Comparison of ENCODE assay signal across 14 cellular contexts in genomic region chr11:112795896-112796686, GRCh38.
DNase-seq lines count a peak whose midpoint lies in the region; ATAC-seq and TF ChIP-seq lines count a peak whose summit lies in the region.
"Had no signal": no experiment of that assay in that cellular context is flagged by ENCODE, and none has a peak within 500 bp of the region (broad histone marks: within the 10 kb centered on the region; RNA-seq: fewer than 3 reads in every experiment).

No MANE protein-coding gene starts in this region.

- H3K27ac ChIP-seq in muscle layer of colon (ENCODE audit: low read depth, low read length), result peak overlapping the region; percentile 27
- H3K27ac ChIP-seq in transverse colon, result peak overlapping the region; percentile 1 to 58 (median 25)
- H3K27ac ChIP-seq: A549 had no signal

- H3K36me3 ChIP-seq in muscle layer of colon (ENCODE audit: insufficient read depth, low read length), result no peaks in the 10 kb centered on the region
- H3K36me3 ChIP-seq in transverse colon, result no peaks in the 10 kb centered on the region
- H3K36me3 ChIP-seq: tibial artery had no signal

- H3K4me1 ChIP-seq in muscle layer of colon (ENCODE audit: insufficient read depth, low read length), result peaks cover 47% of the 10 kb centered on the region
- peaks cover 0 to 15% (median 5%) of the 10 kb centered on the region in 4 donors for H3K4me1 ChIP-seq in transverse colon
- H3K4me1 ChIP-seq: A549, Caco-2 had no signal

- no peak for TF ChIP-seq EP300 in transverse colon (IDR thresholded peaks at IDR 0.05; ENCODE audit: low read depth)

- H3K27me3 ChIP-seq in muscle layer of colon (ENCODE audit: control insufficient read depth in 1 of 2, insufficient read depth in 2 of 2, low read length in 2 of 2) (no peaks in the 10 kb centered on the region), transverse colon (no peaks in the 10 kb centered on the region)

- in situ Hi-C loops in transverse colon (cut with MboI; ENCODE audit: low pct_ligation_motif_present in 1 of 4, low pct_unique_long_range_greater_than_20kb in 1 of 4, low sequenced_read_pairs in 3 of 4), result no loop called here

- DNase-seq in NCI-H2227 (lab: John Stamatoyannopoulos, UW; ENCODE audit: unreplicated experiment), result peak; percentile 5
- DNase-seq in NCI-H2227 treated with DMSO at 0.1 percent for 48 hours (lab: John Stamatoyannopoulos, UW), result no peak
- peak; percentile 68 for DNase-seq in epithelial cell of proximal tubule (ENCODE audit: low read depth)
- no peak for DNase-seq in transverse colon
- no peak for DNase-seq in DMS 273 (lab: John Stamatoyannopoulos, UW; ENCODE audit: unreplicated experiment)
- DNase-seq: activated T-cell treated with anti-CD3 and anti-CD28 coated beads, Interleukin-2, amount 50 U/mL, for 1 hour; amniotic stem cell had no signal

- TF ChIP-seq POLR2A in transverse colon (IDR thresholded peaks at IDR 0.05), result no peak

- H3K9me3 ChIP-seq in muscle layer of colon (ENCODE audit: low read length), result no peaks in the 10 kb centered on the region
- no peaks in the 10 kb centered on the region for H3K9me3 ChIP-seq in transverse colon
- H3K9me3 ChIP-seq: A549, Caco-2, tibial artery had no signal

- ATAC-seq in GM18873 (IDR thresholded peaks at IDR 0.05; ENCODE audit: low FRiP score, unreplicated experiment) (no peak), GM18511 (IDR thresholded peaks at IDR 0.05; ENCODE audit: unreplicated experiment) (no peak)
- ATAC-seq: activated CD4-positive, CD25-positive, alpha-beta regulatory T cell treated with anti-CD3 and anti-CD28 coated beads, Interleukin-2, amount 50 U/mL, for 24 hours had no signal

- no peak overlapping the region for H3K9ac ChIP-seq in muscle layer of colon (ENCODE audit: low read length)

- 67% methylated on average over 17 of the region's 17 CpGs; no CpG with 5 or more reads in 1 of the 2 donors for WGBS in transverse colon (ENCODE audit: low coverage in 1 of 2), 2 donors

- H3K4me3 ChIP-seq in epithelial cell of proximal tubule (ENCODE audit: low read depth, low read length) (no peak overlapping the region), muscle layer of colon (ENCODE audit: low read depth in 1 of 2, low read length in 2 of 2) (peak overlapping the region in 1 of 2 donors; percentile 11), transverse colon (no peak overlapping the region)
- H3K4me3 ChIP-seq: A549, tibial artery had no signal

- intact Hi-C loops in transverse colon (cut with DNase I; ENCODE audit: low total_unique reads), result no loop called here

- TF ChIP-seq CTCF in epithelial cell of proximal tubule (conservative IDR thresholded peaks at IDR 0.05; ENCODE audit: low read depth, low read length) (no peak), transverse colon (IDR thresholded peaks at IDR 0.05) (no peak)

Comparison
In these comparisons a context has a peak if more than half of its experiments do, and no peak if none do; other contexts are left out.
1. DNase-seq: peak in NCI-H2227 (single experiment) and epithelial cell of proximal tubule (single experiment); none in NCI-H2227 treated with DMSO at 0.1 percent for 48 hours (single experiment), transverse colon (single experiment) and DMS 273 (single experiment).